In genomic region chr3:27638604-27639003, GRCh38 we compare ENCODE assay signal across 20 cellular contexts.
"Had no signal": no experiment of that assay in that cellular context is flagged by ENCODE, and none has a peak within 500 bp of the region (broad histone marks: within the 10 kb centered on the region; RNA-seq: fewer than 3 reads in every experiment).

No MANE protein-coding gene starts in this region.

- DNase-seq: activated CD8-positive, alpha-beta memory T cell treated with anti-CD3 and anti-CD28 coated beads for 24 hours; activated CD8-positive, alpha-beta memory T cell treated with anti-CD3 and anti-CD28 coated beads, Interleukin-2, amount 50 U/mL, for 4 hours; activated naive CD4-positive, alpha-beta T cell treated with Interleukin-2 at 50 U/mL for 16 hours; activated T-cell treated with anti-CD3 and anti-CD28 coated beads, Interleukin-2, amount 50 U/mL, for 4 hours; effector memory CD4-positive, alpha-beta T cell; gastrocnemius medialis; midbrain; nucleus accumbens; SK-N-SH; stimulated activated CD4-positive, alpha-beta T cell treated with anti-CD3 and anti-CD28 coated beads, Interleukin-15, amount 100 ng/mL, for 24 hours; stimulated activated CD4-positive, alpha-beta T cell treated with anti-CD3 and anti-CD28 coated beads, Interleukin-2, amount 100 ng/mL, for 48 hours; stimulated activated CD8-positive, alpha-beta memory T cell treated with anti-CD3 and anti-CD28 coated beads, Interleukin-4, amount 100 ng/mL, for 48 hours; testis; upper lobe of left lung; WERI-Rb-1 had no signal

- H3K27ac Mint-ChIP-seq: brain had no signal

- H3K36me3 Mint-ChIP-seq: brain had no signal

- ATAC-seq: gastrocnemius medialis, sciatic nerve had no signal

- H3K4me3 Mint-ChIP-seq: activated T-cell treated with anti-CD3 and anti-CD28 coated beads, Interleukin-2, amount 50 U/mL, for 4 hours; brain had no signal

- H3K27me3 ChIP-seq: esophagus muscularis mucosa, testis, upper lobe of left lung had no signal

- H3K4me1 ChIP-seq: gastrocnemius medialis, parathyroid adenoma, upper lobe of left lung had no signal

- H3K4me3 ChIP-seq: esophagus muscularis mucosa, gastrocnemius medialis, smooth muscle cell, testis, upper lobe of left lung had no signal

- H3K4me1 Mint-ChIP-seq: brain had no signal

- H3K9me3 Mint-ChIP-seq: activated T-cell treated with anti-CD3 and anti-CD28 coated beads, Interleukin-2, amount 50 U/mL, for 4 hours; brain had no signal

- H3K36me3 ChIP-seq: esophagus muscularis mucosa, gastrocnemius medialis, upper lobe of left lung, WERI-Rb-1 had no signal

- H3K9me3 ChIP-seq: esophagus muscularis mucosa, gastrocnemius medialis, SK-N-SH, testis, upper lobe of left lung had no signal

- H3K27ac ChIP-seq: esophagus muscularis mucosa, gastrocnemius medialis, parathyroid adenoma, testis, upper lobe of left lung, WERI-Rb-1 had no signal
